In the genomic region with DNA sequence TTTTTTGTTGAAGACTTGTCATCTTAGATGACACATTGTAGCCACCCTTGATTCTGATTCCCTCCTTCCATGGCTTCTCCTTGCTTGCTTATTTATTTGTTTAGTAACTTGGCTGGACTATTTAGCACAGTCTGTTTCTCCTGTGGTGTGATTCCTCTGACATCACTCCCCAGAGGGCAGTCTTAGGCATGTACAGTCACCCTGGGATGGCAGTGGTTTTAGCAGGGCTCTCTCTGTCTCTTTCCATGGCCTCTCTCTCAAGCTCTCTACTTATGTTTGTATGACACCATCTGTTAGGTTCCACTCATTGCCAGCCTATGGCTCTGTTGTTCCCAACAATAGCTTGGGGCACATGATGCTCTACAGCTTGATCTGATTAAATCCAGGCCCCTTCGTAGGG, we compare ENCODE assay signal across 15 cellular contexts.
DNase-seq lines count a peak whose midpoint lies in the region; ATAC-seq lines count a peak whose summit lies in the region.
"Had no signal": no experiment of that assay in that cellular context is flagged by ENCODE, and none has a peak within 500 bp of the region (broad histone marks: within the 10 kb centered on the region; RNA-seq: fewer than 3 reads in every experiment).

No MANE protein-coding gene starts in this region.

- ATAC-seq in GM18511 (IDR thresholded peaks at IDR 0.05; ENCODE audit: unreplicated experiment) = peak; percentile 77
- peak; percentile 75 for ATAC-seq in HG02610 (IDR thresholded peaks at IDR 0.05; ENCODE audit: unreplicated experiment)
- no peak for ATAC-seq in T-helper 17 cell
- ATAC-seq in sciatic nerve = no peak
- ATAC-seq: effector memory CD8-positive, alpha-beta T cell; left colon had no signal

- no peak overlapping the region for H3K4me3 Mint-ChIP-seq in T-helper 17 cell
- H3K4me3 Mint-ChIP-seq: activated T-cell treated with anti-CD3 and anti-CD28 coated beads, Interleukin-2, amount 50 U/mL, for 24 hours; CD4-positive, alpha-beta T cell; effector memory CD8-positive, alpha-beta T cell had no signal

- no peaks in the 10 kb centered on the region for H3K9me3 ChIP-seq in T-helper 17 cell (ENCODE audit: control insufficient read depth, low read length, poor library complexity, severe bottlenecking)
- H3K9me3 ChIP-seq: heart right ventricle had no signal

- H3K4me1 Mint-ChIP-seq in T-helper 17 cell = no peaks in the 10 kb centered on the region

- intact Hi-C loops in sciatic nerve (cut with DNase I) = no loop called here
- intact Hi-C loops in cardiac septum (cut with DNase I) = no loop called here

- DNase-seq in T-helper 17 cell = no peak
- DNase-seq in sciatic nerve (ENCODE audit: low spot score) = peak; percentile 1
- no peak for DNase-seq in NCI-H2029 (lab: John Stamatoyannopoulos, UW)
- DNase-seq in stimulated activated CD4-positive, alpha-beta T cell treated with anti-CD3 and anti-CD28 coated beads, Interleukin-1b, Interleukin-23, amount 100 ng/mL, for 48 hours = no peak
- DNase-seq in cardiac septum (ENCODE audit: low spot score) = no peak
- no peak for DNase-seq in NCI-H345 treated with DMSO at 0.1 percent for 48 hours (lab: John Stamatoyannopoulos, UW; ENCODE audit: unreplicated experiment)
- DNase-seq: activated T-cell treated with anti-CD3 and anti-CD28 coated beads, Interleukin-2, amount 50 U/mL, for 24 hours; brain microvascular endothelial cell; CD4-positive, alpha-beta T cell; effector memory CD8-positive, alpha-beta T cell; heart right ventricle; NCI-H1105 treated with DMSO at 0.1 percent for 48 hours had no signal

- peaks cover 33% of the 10 kb centered on the region for H3K27me3 Mint-ChIP-seq in T-helper 17 cell
- H3K27me3 Mint-ChIP-seq: CD4-positive, alpha-beta T cell had no signal

- no peaks in the 10 kb centered on the region for H3K36me3 Mint-ChIP-seq in T-helper 17 cell (ENCODE audit: low read depth)

- H3K27ac Mint-ChIP-seq in T-helper 17 cell = peak overlapping the region; percentile 83
- H3K27ac Mint-ChIP-seq: activated T-cell treated with anti-CD3 and anti-CD28 coated beads, Interleukin-2, amount 50 U/mL, for 24 hours; CD4-positive, alpha-beta T cell; effector memory CD8-positive, alpha-beta T cell had no signal

Comparison
In these comparisons a context has a peak if more than half of its experiments do, and no peak if none do; other contexts are left out.
1. ATAC-seq: peak in GM18511 (single experiment) and HG02610 (single experiment); none in T-helper 17 cell (single experiment) and sciatic nerve (single experiment).